In genomic region chr11:125956371-125956770, GRCh38 we compare ENCODE assay signal across 1 cellular context.
TF ChIP-seq lines count a peak whose summit lies in the region.

No MANE protein-coding gene starts in this region.

TF ChIP-seq in K562, 482 proteins besides CTCF, POLR2A, EP300 and RAD21:
- TF ChIP-seq GTF3C2 (IDR thresholded peaks at IDR 0.05; ENCODE audit: borderline replicate concordance, extremely low read depth, insufficient read length) (no peak), NCOA4 (IDR thresholded peaks at IDR 0.05; ENCODE audit: partially characterized antibody) (no peak), ZKSCAN1 (IDR thresholded peaks at IDR 0.05; ENCODE audit: low read depth, low read length) (no peak), ZBTB49 (CRISPR knock-in tag; IDR thresholded peaks at IDR 0.05; ENCODE audit: borderline replicate concordance) (no peak), GTF2E2 (tag; IDR thresholded peaks at IDR 0.05) (no peak), ZNF609 (CRISPR knock-in tag; IDR thresholded peaks at IDR 0.05; ENCODE audit: borderline replicate concordance) (no peak), XRCC4 (IDR thresholded peaks at IDR 0.05; ENCODE audit: extremely low read depth, insufficient read depth, insufficient read length) (no peak), ZNF239 (CRISPR knock-in tag; IDR thresholded peaks at IDR 0.05) (no peak), ZNF263 (CRISPR knock-in tag; IDR thresholded peaks at IDR 0.05; ENCODE audit: borderline replicate concordance) (no peak), ZNF224 (CRISPR knock-in tag; IDR thresholded peaks at IDR 0.05) (no peak)
